26 cellular contexts compared by ENCODE assay signal in the genomic region with DNA sequence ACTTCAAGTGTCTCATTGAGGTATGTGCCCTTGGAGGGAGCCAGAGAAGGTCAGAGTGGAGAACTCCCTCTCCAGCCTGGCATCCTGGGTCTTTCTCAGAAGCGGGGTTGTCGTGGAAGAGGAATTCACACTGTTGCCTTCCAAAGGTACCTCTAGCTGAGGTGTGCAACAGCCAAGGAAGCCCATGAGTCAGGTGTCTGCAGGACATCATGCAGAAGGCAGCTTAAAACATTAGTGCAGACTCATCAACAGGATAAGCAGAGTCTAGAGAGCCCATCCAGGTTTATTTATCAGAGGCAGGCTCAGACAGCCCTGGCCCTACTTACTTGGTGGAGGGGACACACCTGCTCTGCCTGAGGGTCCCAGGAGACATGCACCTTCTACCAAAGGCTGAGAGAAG.
"Had no signal": no experiment of that assay in that cellular context is flagged by ENCODE, and none has a peak within 500 bp of the region (broad histone marks: within the 10 kb centered on the region; RNA-seq: fewer than 3 reads in every experiment).

No MANE protein-coding gene starts in this region.

- H3K9me3 ChIP-seq: esophagus muscularis mucosa, lower lobe of right lung, ovary, psoas muscle, sigmoid colon, testis, tibial artery had no signal

- H3K4me3 ChIP-seq: dorsolateral prefrontal cortex, esophagus muscularis mucosa, lower lobe of right lung, ovary, psoas muscle, sigmoid colon, testis, tibial artery had no signal

- H3K4me1 ChIP-seq: lower lobe of right lung, testis had no signal

- H3K27ac ChIP-seq: dorsolateral prefrontal cortex, esophagus muscularis mucosa, lower lobe of right lung, ovary, psoas muscle, sigmoid colon, testis, tibial artery had no signal

- H3K27me3 ChIP-seq: dorsolateral prefrontal cortex, esophagus muscularis mucosa, ovary, sigmoid colon, testis, tibial artery had no signal

- DNase-seq: cortex of kidney; dorsolateral prefrontal cortex; effector CD4-positive, alpha-beta T cell; foreskin melanocyte; hypothalamus; immature natural killer cell; islet precursor cell; kidney glomerular epithelial cell; left ventricle myocardium superior; lower lobe of right lung; naive thymus-derived CD8-positive, alpha-beta T cell; nephron progenitor cell; nucleus accumbens; ovary; posterior cingulate gyrus; psoas muscle; right cardiac atrium; sigmoid colon; stimulated activated CD4-positive, alpha-beta T cell treated with anti-CD3 and anti-CD28 coated beads, Interleukin-2, amount 100 ng/mL, for 24 hours; stimulated activated CD4-positive, alpha-beta T cell treated with anti-CD3 and anti-CD28 coated beads, Interleukin-4, amount 100 ng/mL, for 24 hours; stimulated activated naive CD8-positive, alpha-beta T cell treated with anti-CD3 and anti-CD28 coated beads, Interleukin-15, Interleukin-2, amounts not matched to agents 100 U/mL and 50 U/mL, for 24 hours; substantia nigra; testis; tibial artery had no signal

- ATAC-seq: left ventricle myocardium superior; lower lobe of right lung; naive thymus-derived CD8-positive, alpha-beta T cell; psoas muscle; right cardiac atrium; stimulated activated memory B cell treated with anti-CD40 and anti-IgM and Interleukin-4, amounts not matched to agents 10 μg/mL and 1 μg/mL and 100 μg/mL, for 72 hours; stimulated activated naive CD8-positive, alpha-beta T cell treated with anti-CD3 and anti-CD28 coated beads, Interleukin-15, Interleukin-2, amounts not matched to agents 100 U/mL and 50 U/mL, for 24 hours had no signal

- H3K36me3 ChIP-seq: esophagus muscularis mucosa, lower lobe of right lung, ovary, sigmoid colon, tibial artery had no signal
